ENCODE assay signal across 22 cellular contexts in the genomic region with DNA sequence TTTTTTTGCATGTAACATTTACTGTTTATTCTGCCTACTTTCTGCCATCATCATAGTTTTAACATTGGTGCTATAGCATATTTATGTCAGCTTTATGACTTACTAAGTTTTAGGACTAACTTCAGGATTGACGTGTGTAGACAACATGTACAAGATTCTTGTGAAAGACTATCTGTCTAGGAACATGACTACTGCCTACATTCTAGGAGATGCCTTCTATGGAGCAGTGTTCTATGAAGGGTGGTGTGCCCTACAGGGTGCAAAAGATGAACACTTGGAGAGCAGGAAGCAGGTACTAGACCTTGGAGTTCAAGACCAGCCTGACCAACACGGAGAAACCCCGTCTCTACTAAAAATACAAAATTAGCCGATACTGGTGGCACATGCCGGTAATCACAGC.
"Had no signal": no experiment of that assay in that cellular context is flagged by ENCODE, and none has a peak within 500 bp of the region (broad histone marks: within the 10 kb centered on the region; RNA-seq: fewer than 3 reads in every experiment).

No MANE protein-coding gene starts in this region.

- H3K4me3 ChIP-seq: colonic mucosa, dorsolateral prefrontal cortex, esophagus muscularis mucosa, gastrocnemius medialis, heart right ventricle, left lung, lower lobe of right lung, mucosa of descending colon had no signal

- H3K4me3 Mint-ChIP-seq: mesothelial cell of epicardium, naive B cell had no signal

- H3K4me1 ChIP-seq: colonic mucosa had no signal

- H3K27ac ChIP-seq: colonic mucosa, dorsolateral prefrontal cortex, esophagus muscularis mucosa, heart right ventricle, left lung, lower lobe of right lung had no signal

- ATAC-seq: heart right ventricle, left cardiac atrium, left lung, left ventricle myocardium superior, lower lobe of right lung, mucosa of descending colon had no signal

- DNase-seq: colonic mucosa; cortex of kidney; dermis blood vessel endothelial cell; dorsolateral prefrontal cortex; effector CD4-positive, alpha-beta T cell; effector memory CD4-positive, alpha-beta T cell; foreskin fibroblast; foreskin melanocyte; gastrocnemius medialis; glutamatergic neuron; head of caudate nucleus; heart right ventricle; hippocampal formation; left cardiac atrium; left lung; left ventricle myocardium superior; lower lobe of right lung; mesenchymal stem cell; mucosa of descending colon; naive B cell had no signal

- H3K27me3 ChIP-seq: colonic mucosa, dorsolateral prefrontal cortex, esophagus muscularis mucosa, gastrocnemius medialis, heart right ventricle, left lung had no signal

- H3K36me3 ChIP-seq: colonic mucosa, esophagus muscularis mucosa, gastrocnemius medialis, heart right ventricle, left lung, lower lobe of right lung had no signal

- H3K9me3 ChIP-seq: colonic mucosa, esophagus muscularis mucosa, gastrocnemius medialis, heart right ventricle, left lung, lower lobe of right lung, mucosa of descending colon had no signal

- H3K27ac Mint-ChIP-seq: mesothelial cell of epicardium, naive B cell had no signal

- H3K9me3 Mint-ChIP-seq: mesothelial cell of epicardium, naive B cell had no signal

- H3K27me3 Mint-ChIP-seq: naive B cell had no signal

- H3K36me3 Mint-ChIP-seq: mesothelial cell of epicardium, naive B cell had no signal
